Comparison of ENCODE assay signal across 15 cellular contexts in the genomic region with DNA sequence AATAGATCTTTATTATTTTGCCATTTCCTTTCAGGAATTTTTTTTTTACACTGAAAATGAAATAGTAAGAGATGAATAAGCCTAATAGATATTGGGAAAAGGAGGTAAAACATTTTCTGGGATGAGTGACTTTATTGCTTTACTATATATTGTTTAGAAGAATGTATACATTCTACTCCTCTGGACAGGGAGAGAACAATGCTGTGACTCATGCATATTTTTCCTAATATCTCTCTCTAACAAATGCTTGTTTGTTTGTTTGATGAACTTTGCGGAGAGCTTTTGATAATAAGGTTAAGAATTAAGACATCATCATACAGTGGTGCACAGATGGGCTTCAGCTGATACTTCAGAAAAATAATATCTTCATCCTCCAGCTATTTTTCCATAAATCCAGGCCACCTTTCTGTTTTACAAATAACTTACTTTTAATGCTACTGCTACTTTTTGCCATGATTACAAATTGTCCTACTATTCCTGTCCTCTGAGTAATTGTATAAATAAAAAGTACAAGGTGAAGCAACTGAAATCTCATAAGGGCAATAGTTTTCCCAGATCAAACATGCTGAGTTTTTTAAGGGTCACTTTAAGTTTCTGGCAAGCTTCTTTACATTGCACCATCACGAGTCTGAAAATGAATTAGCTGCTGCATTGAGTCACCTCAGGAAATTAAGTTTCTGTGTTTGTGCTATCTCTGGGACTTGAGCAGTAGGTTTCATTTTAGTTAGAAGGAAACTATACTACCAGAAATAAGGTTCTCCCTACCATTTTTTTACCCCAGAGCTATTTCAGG.
DNase-seq lines count a peak whose midpoint lies in the region; ATAC-seq, FAIRE-seq and TF ChIP-seq lines count a peak whose summit lies in the region.
"Had no signal": no experiment of that assay in that cellular context is flagged by ENCODE, and none has a peak within 500 bp of the region (broad histone marks: within the 10 kb centered on the region; RNA-seq: fewer than 3 reads in every experiment).

No MANE protein-coding gene starts in this region.

- no peak for TF ChIP-seq CTCF in epithelial cell of proximal tubule (conservative IDR thresholded peaks at IDR 0.05; ENCODE audit: low read depth, low read length)
- no peak for TF ChIP-seq CTCF in mesothelial cell of epicardium (IDR thresholded peaks at IDR 0.05; ENCODE audit: unreplicated experiment)

- peak overlapping the region; percentile 20 for H3K27ac Mint-ChIP-seq in mesothelial cell of epicardium
- H3K27ac Mint-ChIP-seq: HFFc6 had no signal

- H3K9me3 Mint-ChIP-seq in mesothelial cell of epicardium: peaks cover 4% of the 10 kb centered on the region

- H3K4me3 Mint-ChIP-seq in mesothelial cell of epicardium: no peak overlapping the region
- H3K4me3 Mint-ChIP-seq: HFFc6 had no signal

- H3K36me3 Mint-ChIP-seq in mesothelial cell of epicardium: no peaks in the 10 kb centered on the region

- no peak overlapping the region for H3K4me3 ChIP-seq in epithelial cell of proximal tubule (ENCODE audit: low read depth, low read length)
- H3K4me3 ChIP-seq: left ventricle myocardium inferior had no signal

- peaks cover 10% of the 10 kb centered on the region for H3K4me1 Mint-ChIP-seq in mesothelial cell of epicardium

- ATAC-seq in SK-N-SH treated with all-trans-retinoic acid at 6 μM for 48 hours (no peak), GM18498 (IDR thresholded peaks at IDR 0.05; ENCODE audit: unreplicated experiment) (no peak)

- DNase-seq in HS-5 (ENCODE audit: low read depth) (peak; percentile 25), epithelial cell of proximal tubule (ENCODE audit: low read depth) (peak; percentile 13), mesothelial cell of epicardium (ENCODE audit: low spot score in 2 of 2, unreplicated experiment in 2 of 2) (no peak), putamen (ENCODE audit: low spot score) (no peak), frontal cortex (ENCODE audit: low spot score in 2 of 2) (no peak), pons (ENCODE audit: low spot score) (no peak)
- DNase-seq: activated CD4-positive, alpha-beta T cell treated with anti-CD3 and anti-CD28 coated beads, Interleukin-2, amount 50 U/mL, for 4 hours; GDM1; HFFc6; left ventricle myocardium inferior; NCI-H446 had no signal

- no peak for FAIRE-seq in frontal cortex (lab: Jason Lieb, UNC)
- FAIRE-seq: colon had no signal

- H3K27me3 Mint-ChIP-seq in mesothelial cell of epicardium (ENCODE audit: low read depth): no peaks in the 10 kb centered on the region
- H3K27me3 Mint-ChIP-seq: progenitor cell of endocrine pancreas had no signal

TF ChIP-seq in SK-N-SH treated with all-trans-retinoic acid at 6 μM for 48 hours, 23 proteins besides CTCF, POLR2A, EP300 and RAD21:
- TF ChIP-seq TOX (CRISPR knock-in tag; IDR thresholded peaks at IDR 0.05; ENCODE audit: borderline replicate concordance) (no peak), ZNF70 (CRISPR knock-in tag; IDR thresholded peaks at IDR 0.05) (no peak), ISL1 (CRISPR knock-in tag; IDR thresholded peaks at IDR 0.05) (peak; percentile 75), ARNTL (CRISPR knock-in tag; IDR thresholded peaks at IDR 0.05; ENCODE audit: borderline replicate concordance, low read depth) (no peak), ZFP30 (CRISPR knock-in tag; IDR thresholded peaks at IDR 0.05) (no peak), CSDC2 (CRISPR knock-in tag; IDR thresholded peaks at IDR 0.05) (no peak), GLIS3 (CRISPR knock-in tag; IDR thresholded peaks at IDR 0.05) (no peak), ESRRG (CRISPR knock-in tag; IDR thresholded peaks at IDR 0.05) (no peak), SNAI2 (CRISPR knock-in tag; IDR thresholded peaks at IDR 0.05) (0 out of 2 replicates have a peak, but pooled peaks have one; percentile 12)
- TF ChIP-seq, protein P1, sequence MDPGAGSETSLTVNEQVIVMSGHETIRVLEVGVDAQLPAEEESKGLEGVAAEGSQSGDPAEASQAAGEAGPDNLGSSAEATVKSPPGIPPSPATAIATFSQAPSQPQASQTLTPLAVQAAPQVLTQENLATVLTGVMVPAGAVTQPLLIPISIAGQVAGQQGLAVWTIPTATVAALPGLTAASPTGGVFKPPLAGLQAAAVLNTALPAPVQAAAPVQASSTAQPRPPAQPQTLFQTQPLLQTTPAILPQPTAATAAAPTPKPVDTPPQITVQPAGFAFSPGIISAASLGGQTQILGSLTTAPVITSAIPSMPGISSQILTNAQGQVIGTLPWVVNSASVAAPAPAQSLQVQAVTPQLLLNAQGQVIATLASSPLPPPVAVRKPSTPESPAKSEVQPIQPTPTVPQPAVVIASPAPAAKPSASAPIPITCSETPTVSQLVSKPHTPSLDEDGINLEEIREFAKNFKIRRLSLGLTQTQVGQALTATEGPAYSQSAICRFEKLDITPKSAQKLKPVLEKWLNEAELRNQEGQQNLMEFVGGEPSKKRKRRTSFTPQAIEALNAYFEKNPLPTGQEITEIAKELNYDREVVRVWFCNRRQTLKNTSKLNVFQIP (CRISPR knock-in tag; IDR thresholded peaks at IDR 0.05; ENCODE audit: borderline replicate concordance, low read depth): no peak
- TF ChIP-seq, protein P2, sequence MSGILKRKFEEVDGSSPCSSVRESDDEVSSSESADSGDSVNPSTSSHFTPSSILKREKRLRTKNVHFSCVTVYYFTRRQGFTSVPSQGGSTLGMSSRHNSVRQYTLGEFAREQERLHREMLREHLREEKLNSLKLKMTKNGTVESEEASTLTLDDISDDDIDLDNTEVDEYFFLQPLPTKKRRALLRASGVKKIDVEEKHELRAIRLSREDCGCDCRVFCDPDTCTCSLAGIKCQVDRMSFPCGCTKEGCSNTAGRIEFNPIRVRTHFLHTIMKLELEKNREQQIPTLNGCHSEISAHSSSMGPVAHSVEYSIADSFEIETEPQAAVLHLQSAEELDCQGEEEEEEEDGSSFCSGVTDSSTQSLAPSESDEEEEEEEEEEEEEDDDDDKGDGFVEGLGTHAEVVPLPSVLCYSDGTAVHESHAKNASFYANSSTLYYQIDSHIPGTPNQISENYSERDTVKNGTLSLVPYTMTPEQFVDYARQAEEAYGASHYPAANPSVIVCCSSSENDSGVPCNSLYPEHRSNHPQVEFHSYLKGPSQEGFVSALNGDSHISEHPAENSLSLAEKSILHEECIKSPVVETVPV (CRISPR knock-in tag; IDR thresholded peaks at IDR 0.05): no peak
- TF ChIP-seq, protein P3, sequence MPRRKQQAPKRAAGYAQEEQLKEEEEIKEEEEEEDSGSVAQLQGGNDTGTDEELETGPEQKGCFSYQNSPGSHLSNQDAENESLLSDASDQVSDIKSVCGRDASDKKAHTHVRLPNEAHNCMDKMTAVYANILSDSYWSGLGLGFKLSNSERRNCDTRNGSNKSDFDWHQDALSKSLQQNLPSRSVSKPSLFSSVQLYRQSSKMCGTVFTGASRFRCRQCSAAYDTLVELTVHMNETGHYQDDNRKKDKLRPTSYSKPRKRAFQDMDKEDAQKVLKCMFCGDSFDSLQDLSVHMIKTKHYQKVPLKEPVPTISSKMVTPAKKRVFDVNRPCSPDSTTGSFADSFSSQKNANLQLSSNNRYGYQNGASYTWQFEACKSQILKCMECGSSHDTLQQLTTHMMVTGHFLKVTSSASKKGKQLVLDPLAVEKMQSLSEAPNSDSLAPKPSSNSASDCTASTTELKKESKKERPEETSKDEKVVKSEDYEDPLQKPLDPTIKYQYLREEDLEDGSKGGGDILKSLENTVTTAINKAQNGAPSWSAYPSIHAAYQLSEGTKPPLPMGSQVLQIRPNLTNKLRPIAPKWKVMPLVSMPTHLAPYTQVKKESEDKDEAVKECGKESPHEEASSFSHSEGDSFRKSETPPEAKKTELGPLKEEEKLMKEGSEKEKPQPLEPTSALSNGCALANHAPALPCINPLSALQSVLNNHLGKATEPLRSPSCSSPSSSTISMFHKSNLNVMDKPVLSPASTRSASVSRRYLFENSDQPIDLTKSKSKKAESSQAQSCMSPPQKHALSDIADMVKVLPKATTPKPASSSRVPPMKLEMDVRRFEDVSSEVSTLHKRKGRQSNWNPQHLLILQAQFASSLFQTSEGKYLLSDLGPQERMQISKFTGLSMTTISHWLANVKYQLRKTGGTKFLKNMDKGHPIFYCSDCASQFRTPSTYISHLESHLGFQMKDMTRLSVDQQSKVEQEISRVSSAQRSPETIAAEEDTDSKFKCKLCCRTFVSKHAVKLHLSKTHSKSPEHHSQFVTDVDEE (CRISPR knock-in tag; IDR thresholded peaks at IDR 0.05): no peak

Comparison
In these comparisons a context has a peak if more than half of its experiments do, and no peak if none do; other contexts are left out.
1. DNase-seq: peak in HS-5 (single experiment) and epithelial cell of proximal tubule (single experiment); none in mesothelial cell of epicardium (0 of 2), putamen (single experiment), frontal cortex (0 of 2) and pons (single experiment).